ENCODE assay signal across 7 cellular contexts in the genomic region with DNA sequence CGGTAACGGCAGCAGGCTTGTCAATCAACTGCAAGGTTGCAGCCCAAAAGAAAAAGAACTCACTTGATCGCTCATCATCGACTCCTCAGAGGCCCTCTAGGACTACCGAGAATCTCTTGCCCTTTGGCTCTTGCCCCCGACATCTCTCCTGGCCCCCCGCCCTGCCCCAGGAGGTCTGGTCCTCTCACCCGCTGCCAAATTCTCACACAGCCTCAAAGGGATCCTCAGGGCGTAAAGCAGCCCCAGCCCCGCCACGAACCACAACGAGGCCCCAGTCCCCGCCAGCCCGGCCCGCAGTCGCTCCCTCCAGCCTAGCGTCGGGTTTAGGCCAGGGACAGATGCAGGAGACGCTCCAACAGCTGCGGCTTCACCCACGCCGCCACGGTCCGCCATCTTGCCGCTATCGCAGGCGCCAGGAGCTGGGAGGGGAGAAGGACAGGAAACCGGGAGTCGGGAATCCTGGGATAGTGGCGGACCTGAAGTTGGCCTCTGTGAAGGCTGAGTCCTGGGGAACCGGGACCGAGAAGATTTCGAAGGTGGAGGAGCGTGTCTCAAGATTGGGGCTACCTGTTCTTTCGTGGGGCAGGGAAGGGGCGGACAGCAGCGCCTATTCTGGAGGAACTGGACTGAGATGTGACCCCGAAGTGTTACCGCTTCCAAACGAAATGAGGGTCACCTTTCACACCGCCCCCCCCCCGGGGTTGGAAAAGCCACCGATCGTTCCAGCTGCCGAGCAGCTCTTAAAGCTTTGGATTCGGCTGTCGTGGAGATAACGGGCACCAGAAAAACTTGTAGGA. TPM values are rescaled to one million over a fixed set of nuclear protein-coding genes. Genes with fewer than 3 reads are reported as not detected.
A peak's percentile ranks its signal among the peaks of the same experiment; 100 is the strongest.
DNase-seq lines count a peak whose midpoint lies in the region; ATAC-seq and TF ChIP-seq lines count a peak whose summit lies in the region.

A gene with protein sequence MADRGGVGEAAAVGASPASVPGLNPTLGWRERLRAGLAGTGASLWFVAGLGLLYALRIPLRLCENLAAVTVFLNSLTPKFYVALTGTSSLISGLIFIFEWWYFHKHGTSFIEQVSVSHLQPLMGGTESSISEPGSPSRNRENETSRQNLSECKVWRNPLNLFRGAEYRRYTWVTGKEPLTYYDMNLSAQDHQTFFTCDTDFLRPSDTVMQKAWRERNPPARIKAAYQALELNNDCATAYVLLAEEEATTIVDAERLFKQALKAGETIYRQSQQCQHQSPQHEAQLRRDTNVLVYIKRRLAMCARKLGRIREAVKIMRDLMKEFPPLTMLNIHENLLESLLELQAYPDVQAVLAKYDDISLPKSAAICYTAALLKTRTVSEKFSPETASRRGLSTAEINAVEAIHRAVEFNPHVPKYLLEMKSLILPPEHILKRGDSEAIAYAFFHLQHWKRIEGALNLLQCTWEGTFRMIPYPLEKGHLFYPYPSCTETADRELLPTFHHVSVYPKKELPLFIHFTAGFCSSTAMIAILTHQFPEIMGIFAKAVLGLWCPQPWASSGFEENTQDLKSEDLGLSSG (minus strand): TSS at position 421 of the 797 bp plus-strand sequence. CDS start 28 bp downstream, at position 393.

- in situ Hi-C loops in GM13977 (cut with MboI; ENCODE audit: low pct_unique_long_range_greater_than_20kb, low sequenced_read_pairs, unreplicated experiment) (loop anchor here (10.0 kb wide), 1 partner anchor 224 kb away; a partner anchor contains a TSS), transverse colon (cut with MboI; ENCODE audit: low pct_ligation_motif_present in 1 of 4, low pct_unique_long_range_greater_than_20kb in 1 of 4, low sequenced_read_pairs in 3 of 4) (loop anchor here (10.0 to 25.0 kb wide), 5 partner anchors 96 to 232 kb away; a partner anchor contains a TSS)

- CTCF ChIA-PET in T-cell (lab: Charles Lee) = interaction anchor here (0.6 to 2.6 kb wide), 4 partner anchors 43 to 228 kb away, joined by 3 to 15 read pairs (median 3); a partner anchor contains a TSS

- H3K27me3 Mint-ChIP-seq in T-cell = no peaks in the 10 kb centered on the region

- H3K36me3 Mint-ChIP-seq in T-cell = peaks cover 3% of the 10 kb centered on the region

- peak; percentile 43 for DNase-seq in GM13977 (ENCODE audit: low spot score)
- DNase-seq in M059J (ENCODE audit: low read depth) = peak; percentile 83
- peak; percentile 38 to 72 (median 56) for DNase-seq in T-cell
- DNase-seq in amygdala (lab: John Stamatoyannopoulos, UW) = peak in 54 of 56 donors; percentile 46 to 89 (median 74)
- DNase-seq in heart left ventricle = peak; percentile 84 to 89 (median 85)
- DNase-seq in pons (ENCODE audit: low spot score) = peak; percentile 85
- DNase-seq in transverse colon = peak; percentile 69

- H3K4me1 Mint-ChIP-seq in T-cell = peaks cover 39 to 47% (median 45%) of the 10 kb centered on the region in 3 donors

- H3K9me3 ChIP-seq in heart left ventricle (no peaks in the 10 kb centered on the region), transverse colon (no peaks in the 10 kb centered on the region)

- intact Hi-C loops in heart left ventricle (cut with DNase I) = loop anchor here (1.0 to 10.0 kb wide), 11 partner anchors 53 to 227 kb away; a partner anchor contains a TSS
- intact Hi-C loops in transverse colon (cut with DNase I; ENCODE audit: low total_unique reads) = no loop called here

- H3K27me3 ChIP-seq in heart left ventricle = no peaks in the 10 kb centered on the region
- H3K27me3 ChIP-seq in transverse colon = no peaks in the 10 kb centered on the region

- H3K9me3 Mint-ChIP-seq in T-cell = no peaks in the 10 kb centered on the region

- TF ChIP-seq CTCF in GM13977 (IDR thresholded peaks at IDR 0.05; ENCODE audit: extremely low read depth, insufficient read depth, missing control alignments) (no peak), heart left ventricle (IDR thresholded peaks at IDR 0.05) (peak in 1 of 12 donors; percentile 4), transverse colon (IDR thresholded peaks at IDR 0.05) (no peak)

- H3K27ac Mint-ChIP-seq in T-cell = peak within 1 kb of the TSS; percentile 98 to 100

- peak within 1 kb of the TSS; percentile 97 to 100 (median 97) for H3K4me3 Mint-ChIP-seq in T-cell

- POLR2A ChIA-PET in T-cell (lab: Charles Lee) = interaction anchor here (0.6 to 1.5 kb wide), 10 partner anchors 31 to 1312 kb away, joined by 3 to 6 read pairs (median 3); a partner anchor contains a TSS

- H3K4me3 ChIP-seq in heart left ventricle (peak within 1 kb of the TSS; percentile 71 to 99 (median 89)), transverse colon (peak within 1 kb of the TSS; percentile 81 to 98 (median 86))

- H3K36me3 ChIP-seq in heart left ventricle = peaks cover 0 to 28% (median 20%) of the 10 kb centered on the region in 9 donors
- no peaks in the 10 kb centered on the region for H3K36me3 ChIP-seq in transverse colon

- TF ChIP-seq POLR2A in heart left ventricle (IDR thresholded peaks at IDR 0.05) (no peak), transverse colon (IDR thresholded peaks at IDR 0.05) (no peak)

- ATAC-seq in T-cell (replicated peaks in 1 of 4) (peak; percentile 15 to 30 (median 26)), heart left ventricle (peak; percentile 88 to 93 (median 90))

- 0 to 1% (median 1%) methylated on average over 40 to 48 of the region's 48 CpGs for WGBS in heart left ventricle, 4 donors
- 0 to 10% methylated on average over 2 to 47 of the region's 48 CpGs for WGBS in transverse colon (ENCODE audit: low coverage in 1 of 2), 2 donors

- H3K27ac ChIP-seq in heart left ventricle = peak within 1 kb of the TSS; percentile 92 to 100 (median 98)
- H3K27ac ChIP-seq in transverse colon = peak within 1 kb of the TSS; percentile 93 to 98 (median 97)

- H3K4me1 ChIP-seq in heart left ventricle (peaks cover 0 to 51% (median 38%) of the 10 kb centered on the region in 12 donors), transverse colon (peaks cover 16 to 39% (median 35%) of the 10 kb centered on the region in 4 donors)

- TF ChIP-seq EP300 in transverse colon (IDR thresholded peaks at IDR 0.05; ENCODE audit: low read depth) = no peak

RNA-seq across cellular contexts. Expression of the gene that starts here (rescaled TPM):
- total RNA-seq in M059J (2014; rRNA removed; shearing (Covaris generic)) = 32.7 and 49.6 TPM in 2 replicates
- total RNA-seq in T-cell (10 to 100 TPM; 15.9 to 33.7 (median 17.7) TPM), heart left ventricle (10 to 100 TPM; 11.4 to 20.3 (median 13.8) TPM), transverse colon (10 to 100 TPM in 3 of 4 donors, 1 to 10 TPM in 1; 7.0 to 37.4 (median 24.9) TPM)
- 1 to 10 TPM; 6.9 to 9.8 TPM for polyA plus RNA-seq in heart left ventricle

Comparison
In these comparisons a context has a peak if more than half of its experiments do, and no peak if none do; other contexts are left out.
1. Peak in every context shown above with its lines: DNase-seq, ATAC-seq, H3K4me3 ChIP-seq and H3K27ac ChIP-seq.